In the genomic region with DNA sequence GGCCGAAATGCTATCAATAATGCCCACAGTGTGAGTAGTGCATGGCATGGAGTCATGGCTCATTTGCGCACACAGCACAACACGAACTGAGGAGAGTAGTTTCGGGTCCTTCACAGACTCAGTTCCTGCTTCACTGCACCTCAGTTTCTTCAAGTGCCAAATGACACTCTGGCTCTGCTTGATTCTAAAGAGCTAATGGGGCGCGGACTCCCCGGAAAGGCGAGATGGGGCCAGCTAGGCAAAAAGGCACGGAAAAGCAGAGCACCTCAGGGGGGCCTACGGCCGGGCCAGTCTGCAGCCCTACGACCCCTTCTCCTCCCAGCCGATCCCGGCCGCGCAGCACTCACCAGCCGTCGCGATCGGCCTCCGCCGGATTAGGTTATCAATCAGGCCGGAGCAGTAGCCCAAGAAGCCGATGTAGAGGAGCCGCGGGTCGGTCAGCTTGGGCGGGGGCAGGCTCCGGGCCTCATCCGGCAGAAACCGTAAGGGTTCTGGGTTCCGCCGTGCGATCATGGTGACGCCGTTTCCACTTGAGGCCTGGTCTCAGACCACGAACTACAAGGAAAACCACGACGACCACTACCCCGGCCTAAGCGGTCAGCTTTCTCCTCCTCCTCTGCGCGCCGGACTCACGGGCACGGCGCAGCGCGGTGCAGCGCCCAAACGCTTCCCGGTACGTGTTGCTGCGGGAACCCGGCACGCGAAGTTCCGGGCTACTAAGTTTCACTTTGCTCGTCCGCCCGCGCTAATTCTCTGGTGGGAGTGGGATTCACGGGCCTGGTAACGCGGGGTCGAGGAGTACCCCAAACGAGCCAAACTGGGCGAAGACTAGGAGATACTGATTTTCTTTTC, we compare ENCODE assay signal across 1 cellular context.
A peak's percentile ranks its signal among the peaks of the same experiment; 100 is the strongest.
TF ChIP-seq lines count a peak whose summit lies in the region.

A gene (minus strand): TSS at position 631 of the 852 bp plus-strand sequence. CDS start 118 bp downstream, at position 513.

TF ChIP-seq in K562, 482 proteins besides CTCF, POLR2A, EP300 and RAD21 (continued from another document):
- TF ChIP-seq, protein P1, sequence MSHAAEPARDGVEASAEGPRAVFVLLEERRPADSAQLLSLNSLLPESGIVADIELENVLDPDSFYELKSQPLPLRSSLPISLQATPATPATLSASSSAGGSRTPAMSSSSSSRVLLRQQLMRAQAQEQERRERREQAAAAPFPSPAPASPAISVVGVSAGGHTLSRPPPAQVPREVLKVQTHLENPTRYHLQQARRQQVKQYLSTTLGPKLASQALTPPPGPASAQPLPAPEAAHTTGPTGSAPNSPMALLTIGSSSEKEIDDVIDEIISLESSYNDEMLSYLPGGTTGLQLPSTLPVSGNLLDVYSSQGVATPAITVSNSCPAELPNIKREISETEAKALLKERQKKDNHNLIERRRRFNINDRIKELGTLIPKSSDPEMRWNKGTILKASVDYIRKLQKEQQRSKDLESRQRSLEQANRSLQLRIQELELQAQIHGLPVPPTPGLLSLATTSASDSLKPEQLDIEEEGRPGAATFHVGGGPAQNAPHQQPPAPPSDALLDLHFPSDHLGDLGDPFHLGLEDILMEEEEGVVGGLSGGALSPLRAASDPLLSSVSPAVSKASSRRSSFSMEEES (CRISPR knock-in tag; IDR thresholded peaks at IDR 0.05) = no peak
- peak; percentile 60 for TF ChIP-seq MAFK (IDR thresholded peaks at IDR 0.05; ENCODE audit: low read length)
- TF ChIP-seq ZFX (CRISPR knock-in tag; IDR thresholded peaks at IDR 0.05) = peak; percentile 97
- no peak for TF ChIP-seq BDP1 (IDR thresholded peaks at IDR 0.05; ENCODE audit: insufficient read depth, insufficient read length)
- 0 out of 2 replicates have a peak, but pooled peaks have one; percentile 11 for TF ChIP-seq CC2D1A (IDR thresholded peaks at IDR 0.05)
- 0 out of 4 replicates have a peak, but pooled peaks of 1 of the 2 experiments have one; percentile 8 for TF ChIP-seq KDM1A (IDR thresholded peaks at IDR 0.05)
- 0 out of 2 replicates have a peak, but pooled peaks have one; percentile 44 for TF ChIP-seq ATF7 (IDR thresholded peaks at IDR 0.05)
- no peak for TF ChIP-seq ARID2 (IDR thresholded peaks at IDR 0.05)
